7 cellular contexts compared by ENCODE assay signal in the genomic region with DNA sequence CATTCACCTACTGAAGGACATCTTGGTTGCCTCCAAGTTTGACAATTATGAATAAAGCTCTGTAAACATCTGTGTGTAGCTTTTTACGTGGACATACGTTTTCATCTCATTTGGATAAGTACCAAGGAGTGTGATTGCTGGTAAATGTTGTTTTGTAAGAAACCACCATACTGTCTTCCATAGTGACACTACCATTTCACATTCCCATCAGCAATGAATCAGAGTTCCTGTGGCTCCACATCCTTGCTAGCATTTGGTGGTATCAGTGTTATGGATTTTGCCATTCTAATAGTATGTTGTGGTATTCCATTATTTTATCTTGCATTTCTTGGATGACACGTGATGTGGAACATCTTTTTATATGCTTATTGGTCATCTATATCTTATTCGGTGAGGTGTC.
"Had no signal": no experiment of that assay in that cellular context is flagged by ENCODE, and none has a peak within 500 bp of the region (broad histone marks: within the 10 kb centered on the region; RNA-seq: fewer than 3 reads in every experiment).

No MANE protein-coding gene starts in this region.

- H3K27ac ChIP-seq: GM23248 had no signal

- DNase-seq: GM23248, GOT3, H9, HCEC 1CT, IMR-90, KG1 had no signal

- FAIRE-seq: K562 had no signal

- H3K9ac ChIP-seq: GM23248 had no signal

- H3K4me3 ChIP-seq: GM23248, K562 had no signal

- H3K9me3 Mint-ChIP-seq: H9 had no signal

- H3K4me3 Mint-ChIP-seq: H9 had no signal

- H3K27ac Mint-ChIP-seq: H9 had no signal

- ATAC-seq: K562 had no signal
